15 cellular contexts compared by ENCODE assay signal in genomic region chr11:12180257-12181205, GRCh38.
DNase-seq lines count a peak whose midpoint lies in the region; ATAC-seq and TF ChIP-seq lines count a peak whose summit lies in the region.
"Had no signal": no experiment of that assay in that cellular context is flagged by ENCODE, and none has a peak within 500 bp of the region (broad histone marks: within the 10 kb centered on the region; RNA-seq: fewer than 3 reads in every experiment).

No MANE protein-coding gene starts in this region.

- intact Hi-C loops in Panc1 (cut with micrococcal nuclease; ENCODE audit: unreplicated experiment) (no loop called here), esophagus muscularis mucosa (cut with DNase I) (no loop called here)

- no peak for TF ChIP-seq POLR2A in esophagus muscularis mucosa (IDR thresholded peaks at IDR 0.05; ENCODE audit: low read depth)

- ATAC-seq in Panc1 (no peak), GM21529 (IDR thresholded peaks at IDR 0.05; ENCODE audit: unreplicated experiment) (no peak), GM21528 (IDR thresholded peaks at IDR 0.05; ENCODE audit: low FRiP score, unreplicated experiment) (no peak), HG03439 (IDR thresholded peaks at IDR 0.05; ENCODE audit: unreplicated experiment) (no peak)
- ATAC-seq: natural killer cell treated with Interleukin-12 subunit alpha and Interleukin-12 subunit beta and Interleukin-15 and Interleukin-18, amount 100 ng/mL, for 72 hours; sciatic nerve had no signal

- H3K9ac ChIP-seq in skeletal muscle satellite cell (ENCODE audit: low read depth, low read length) = peak overlapping the region; percentile 72

- no TSS peak for BruUV-seq in Panc1 (replicated peaks; lab: Mats Ljungman, UMichigan)

- H3K9me3 ChIP-seq in Panc1 (ENCODE audit: control insufficient read depth, insufficient read depth, low read depth, low read length) (no peaks in the 10 kb centered on the region), esophagus muscularis mucosa (no peaks in the 10 kb centered on the region), skeletal muscle satellite cell (replicated peaks; ENCODE audit: low read length) (no peaks in the 10 kb centered on the region)

- in situ Hi-C loops in Panc1 (cut with HindIII; ENCODE audit: low pct_unique_long_range_greater_than_20kb, low sequenced_read_pairs) = no loop called here

- DNase-seq in ELR (ENCODE audit: low read depth) (peak; percentile 56), Panc1 (ENCODE audit: low read depth, low spot score) (no peak), esophagus muscularis mucosa (ENCODE audit: extremely low spot score) (no peak), NCI-H2171 (lab: John Stamatoyannopoulos, UW) (no peak)
- DNase-seq: activated CD4-positive, alpha-beta T cell treated with anti-CD3 and anti-CD28 coated beads, Interleukin-2, amount 10 ng/mL, durations not matched to agents 7 days and 5 days; effector memory CD4-positive, alpha-beta T cell; glutamatergic neuron; NCI-H1048; T-helper 2 cell had no signal

- no peak overlapping the region for H3K4me3 ChIP-seq in Panc1 (ENCODE audit: low read depth in 2 of 2, low read length in 2 of 2)
- H3K4me3 ChIP-seq in esophagus muscularis mucosa = no peak overlapping the region
- H3K4me3 ChIP-seq in skeletal muscle satellite cell (ENCODE audit: low read length) = no peak overlapping the region

- H3K27ac ChIP-seq in Panc1 (ENCODE audit: low read length) = peak overlapping the region; percentile 88
- peak overlapping the region; percentile 74 to 78 (median 74) for H3K27ac ChIP-seq in esophagus muscularis mucosa (replicated peaks in 1 of 4)

- H3K27me3 ChIP-seq in Panc1 (ENCODE audit: control insufficient read depth, insufficient read depth, low read length) = no peaks in the 10 kb centered on the region
- no peaks in the 10 kb centered on the region for H3K27me3 ChIP-seq in esophagus muscularis mucosa
- no peaks in the 10 kb centered on the region for H3K27me3 ChIP-seq in skeletal muscle satellite cell (ENCODE audit: control insufficient read depth, insufficient read depth, low read length)

- H3K4me2 ChIP-seq in skeletal muscle satellite cell (ENCODE audit: low read length) = no peak overlapping the region

- CTCF ChIA-PET in Panc1 (lab: Charles Lee) = interaction anchor here (0.7 kb wide), 1 partner anchor 223 kb away, joined by 4 read pairs; no protein-coding TSS in a partner anchor

- H3K4me1 ChIP-seq in Panc1 (ENCODE audit: control insufficient read depth, insufficient read depth, low read length) (peaks cover 72% of the 10 kb centered on the region), esophagus muscularis mucosa (peaks cover 55 to 74% (median 69%) of the 10 kb centered on the region in 4 donors), skeletal muscle satellite cell (ENCODE audit: control insufficient read depth, insufficient read depth, low read length) (peaks cover 88% of the 10 kb centered on the region)

- 70% methylated on average over 8 of the region's 8 CpGs for WGBS in esophagus muscularis mucosa

- no peak for TF ChIP-seq CTCF in Panc1 (IDR thresholded peaks at IDR 0.05)
- TF ChIP-seq CTCF in esophagus muscularis mucosa (IDR thresholded peaks at IDR 0.05) = no peak

- TF ChIP-seq EP300 in esophagus muscularis mucosa (IDR thresholded peaks at IDR 0.05) = no peak

- H3K36me3 ChIP-seq in Panc1 (ENCODE audit: control insufficient read depth, insufficient read depth, low read length) (no peaks in the 10 kb centered on the region), esophagus muscularis mucosa (peaks cover 0 to 5% (median 0%) of the 10 kb centered on the region in 4 donors), skeletal muscle satellite cell (ENCODE audit: insufficient read depth, low read length) (no peaks in the 10 kb centered on the region)

- POLR2A ChIA-PET in Panc1 (lab: Charles Lee) = no interaction called here
